In the genomic region with DNA sequence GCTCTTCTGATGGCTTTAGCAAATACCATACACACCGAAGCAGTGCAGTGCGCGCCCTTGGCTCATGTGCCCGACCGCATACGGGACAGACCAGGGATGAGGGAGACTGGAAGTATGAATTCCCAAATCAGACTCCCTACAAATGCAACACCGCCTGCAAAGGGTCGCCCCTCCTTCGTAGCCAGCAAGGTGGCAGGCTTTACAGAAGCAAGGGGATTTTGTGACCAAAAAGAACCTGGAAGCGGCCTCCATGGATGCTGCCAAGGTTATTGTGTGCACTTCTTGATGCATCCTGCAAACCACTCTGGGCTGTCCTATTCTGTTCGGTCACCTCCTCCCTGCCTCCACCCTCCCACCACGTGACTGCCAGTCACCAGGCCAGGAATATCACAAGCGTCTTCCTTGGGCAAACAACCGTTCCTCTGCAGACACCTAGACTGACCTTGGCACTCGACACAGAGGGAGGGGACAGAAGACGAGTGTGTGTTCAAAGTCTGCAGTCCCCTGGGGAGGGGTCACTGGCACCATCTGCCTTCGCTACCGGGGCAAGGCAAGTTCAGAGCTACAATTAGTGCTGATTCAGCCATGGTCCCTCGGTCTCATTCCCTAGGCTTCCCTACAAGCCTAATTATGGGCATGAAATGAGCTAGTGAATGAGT, we compare ENCODE assay signal across 14 cellular contexts.
DNase-seq lines count a peak whose midpoint lies in the region; ATAC-seq and TF ChIP-seq lines count a peak whose summit lies in the region.
"Had no signal": no experiment of that assay in that cellular context is flagged by ENCODE, and none has a peak within 500 bp of the region (broad histone marks: within the 10 kb centered on the region; RNA-seq: fewer than 3 reads in every experiment).

No MANE protein-coding gene starts in this region.

- intact Hi-C loops in left colon (cut with DNase I, micrococcal nuclease), result no loop called here

- H3K4me1 Mint-ChIP-seq in nephron progenitor cell, result peaks cover 12% of the 10 kb centered on the region

- WGBS in SK-N-SH (ENCODE audit: low lambda C conversion rate), result 75% methylated on average over 19 of the region's 19 CpGs

- ATAC-seq in left colon, result peak; percentile 86
- ATAC-seq: lower lobe of right lung had no signal

- H3K79me2 ChIP-seq in SK-N-SH (ENCODE audit: insufficient read depth), result no peaks in the 10 kb centered on the region

- H3K9me3 Mint-ChIP-seq in nephron progenitor cell, result peaks cover 28% of the 10 kb centered on the region

- CTCF ChIA-PET in SK-N-SH (lab: Yijun Ruan, JAX), result interaction anchor here (0.6 kb wide), 1 partner anchor 1492 kb away, joined by 4 read pairs; no protein-coding TSS in a partner anchor

- DNase-seq in COLO668 (lab: John Stamatoyannopoulos, UW; ENCODE audit: unreplicated experiment), result peak; percentile 53
- peak; percentile 87 for DNase-seq in LoVo (ENCODE audit: low spot score)
- DNase-seq in SHP77 treated with DMSO at 0.1 percent for 48 hours (lab: John Stamatoyannopoulos, UW), result peak; percentile 93
- DNase-seq in left colon, result peak; percentile 86 to 95
- no peak for DNase-seq in MV-4-11 (lab: John Stamatoyannopoulos, UW)
- no peak for DNase-seq in SK-N-SH
- no peak for DNase-seq in nephron progenitor cell
- DNase-seq in NK-92 (lab: John Stamatoyannopoulos, UW; ENCODE audit: unreplicated experiment), result no peak
- DNase-seq: activated T-cell treated with anti-CD3 and anti-CD28 coated beads, Interleukin-2, amount 50 U/mL, for 48 hours; effector CD8-positive, alpha-beta T cell; lower lobe of right lung; nucleus accumbens; stimulated activated CD8-positive, alpha-beta memory T cell treated with anti-CD3 and anti-CD28 coated beads, Interleukin-4, amount 100 ng/mL, for 48 hours had no signal

- H2AFZ ChIP-seq in SK-N-SH (ENCODE audit: low read depth), result no peak overlapping the region

- no peaks in the 10 kb centered on the region for H3K9me3 ChIP-seq in SK-N-SH
- H3K9me3 ChIP-seq: BLaER1 had no signal

- TF ChIP-seq CTCF in SK-N-SH (IDR thresholded peaks at IDR 0.05), result no peak
- no peak for TF ChIP-seq CTCF in nephron progenitor cell (IDR thresholded peaks at IDR 0.05)

- no peaks in the 10 kb centered on the region for H3F3A ChIP-seq in SK-N-SH (replicated peaks; ENCODE audit: insufficient read depth)

- no peaks in the 10 kb centered on the region for H3K36me3 ChIP-seq in SK-N-SH (replicated peaks in 1 of 2; ENCODE audit: control insufficient read depth in 1 of 2, insufficient read depth in 2 of 2, low read length in 1 of 2)
- H3K36me3 ChIP-seq: BLaER1, lower lobe of right lung had no signal

- H3K27me3 ChIP-seq in SK-N-SH (ENCODE audit: insufficient read depth), result no peaks in the 10 kb centered on the region
- H3K27me3 ChIP-seq: BLaER1 had no signal

- H3K9me2 ChIP-seq in SK-N-SH, result no peaks in the 10 kb centered on the region

- no peak overlapping the region for H3K27ac Mint-ChIP-seq in nephron progenitor cell

- H4K20me1 ChIP-seq in SK-N-SH (ENCODE audit: insufficient read depth), result no peaks in the 10 kb centered on the region
- H4K20me1 ChIP-seq: BLaER1 had no signal

- peaks cover 10% of the 10 kb centered on the region for H3K36me3 Mint-ChIP-seq in nephron progenitor cell (ENCODE audit: low read depth)

- POLR2A ChIA-PET in SK-N-SH (lab: Yijun Ruan, JAX), result no interaction called here

- H3K27me3 Mint-ChIP-seq in nephron progenitor cell (ENCODE audit: low read depth, poor library complexity), result peaks cover 11% of the 10 kb centered on the region

- no peak overlapping the region for H3K4me3 Mint-ChIP-seq in nephron progenitor cell

- TF ChIP-seq RAD21 in SK-N-SH (IDR thresholded peaks at IDR 0.05; ENCODE audit: low read length), result no peak

- TF ChIP-seq EP300 in SK-N-SH (IDR thresholded peaks at IDR 0.05; ENCODE audit: borderline replicate concordance in 1 of 2, low read depth in 1 of 2, low read length in 1 of 2), result no peak

- H3K4me3 ChIP-seq in SK-N-SH (ENCODE audit: low read depth in 2 of 2, low read length in 1 of 2), result no peak overlapping the region
- H3K4me3 ChIP-seq: BLaER1, lower lobe of right lung had no signal

- no peak overlapping the region for H3K9ac ChIP-seq in SK-N-SH
- H3K9ac ChIP-seq: BLaER1 had no signal

- no peak overlapping the region for H3K27ac ChIP-seq in SK-N-SH (ENCODE audit: low read depth in 2 of 2, low read length in 1 of 2)
- H3K27ac ChIP-seq: BLaER1, lower lobe of right lung had no signal

- peaks cover 0 to 5% of the 10 kb centered on the region in 2 experiments; a peak in 1 of 4 replicates for H3K4me1 ChIP-seq in SK-N-SH (ENCODE audit: control insufficient read depth in 1 of 2, insufficient read depth in 2 of 2, low read depth in 1 of 2, low read length in 1 of 2)
- H3K4me1 ChIP-seq: BLaER1, lower lobe of right lung had no signal

- H3K4me2 ChIP-seq in SK-N-SH, result no peak overlapping the region
- H3K4me2 ChIP-seq: BLaER1 had no signal

TF ChIP-seq in SK-N-SH, 30 proteins besides CTCF, POLR2A, EP300 and RAD21:
- TF ChIP-seq NRF1 (IDR thresholded peaks at IDR 0.05; ENCODE audit: low read depth, low read length), result no peak
- no peak for TF ChIP-seq YY1 (IDR thresholded peaks at IDR 0.05; ENCODE audit: low read depth)
- no peak for TF ChIP-seq TAF1 (IDR thresholded peaks at IDR 0.05; ENCODE audit: borderline replicate concordance, low read depth, low read length)
- TF ChIP-seq GATA2 (CRISPR knock-in tag; IDR thresholded peaks at IDR 0.05), result no peak
- no peak for TF ChIP-seq SMC3 (IDR thresholded peaks at IDR 0.05; ENCODE audit: low read depth, low read length)
- TF ChIP-seq, protein P1, sequence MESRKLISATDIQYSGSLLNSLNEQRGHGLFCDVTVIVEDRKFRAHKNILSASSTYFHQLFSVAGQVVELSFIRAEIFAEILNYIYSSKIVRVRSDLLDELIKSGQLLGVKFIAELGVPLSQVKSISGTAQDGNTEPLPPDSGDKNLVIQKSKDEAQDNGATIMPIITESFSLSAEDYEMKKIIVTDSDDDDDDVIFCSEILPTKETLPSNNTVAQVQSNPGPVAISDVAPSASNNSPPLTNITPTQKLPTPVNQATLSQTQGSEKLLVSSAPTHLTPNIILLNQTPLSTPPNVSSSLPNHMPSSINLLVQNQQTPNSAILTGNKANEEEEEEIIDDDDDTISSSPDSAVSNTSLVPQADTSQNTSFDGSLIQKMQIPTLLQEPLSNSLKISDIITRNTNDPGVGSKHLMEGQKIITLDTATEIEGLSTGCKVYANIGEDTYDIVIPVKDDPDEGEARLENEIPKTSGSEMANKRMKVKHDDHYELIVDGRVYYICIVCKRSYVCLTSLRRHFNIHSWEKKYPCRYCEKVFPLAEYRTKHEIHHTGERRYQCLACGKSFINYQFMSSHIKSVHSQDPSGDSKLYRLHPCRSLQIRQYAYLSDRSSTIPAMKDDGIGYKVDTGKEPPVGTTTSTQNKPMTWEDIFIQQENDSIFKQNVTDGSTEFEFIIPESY (IDR thresholded peaks at IDR 0.05; ENCODE audit: borderline replicate concordance, low read depth), result no peak
- TF ChIP-seq SIN3A (IDR thresholded peaks at IDR 0.05; ENCODE audit: borderline replicate concordance, low read depth, low read length), result no peak
- no peak for TF ChIP-seq TEAD4 (IDR thresholded peaks at IDR 0.05; ENCODE audit: borderline replicate concordance, insufficient read depth)
- TF ChIP-seq, protein P2, sequence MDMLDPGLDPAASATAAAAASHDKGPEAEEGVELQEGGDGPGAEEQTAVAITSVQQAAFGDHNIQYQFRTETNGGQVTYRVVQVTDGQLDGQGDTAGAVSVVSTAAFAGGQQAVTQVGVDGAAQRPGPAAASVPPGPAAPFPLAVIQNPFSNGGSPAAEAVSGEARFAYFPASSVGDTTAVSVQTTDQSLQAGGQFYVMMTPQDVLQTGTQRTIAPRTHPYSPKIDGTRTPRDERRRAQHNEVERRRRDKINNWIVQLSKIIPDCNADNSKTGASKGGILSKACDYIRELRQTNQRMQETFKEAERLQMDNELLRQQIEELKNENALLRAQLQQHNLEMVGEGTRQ (IDR thresholded peaks at IDR 0.05; ENCODE audit: borderline replicate concordance, low read depth, low read length), result no peak
- TF ChIP-seq, protein P3, sequence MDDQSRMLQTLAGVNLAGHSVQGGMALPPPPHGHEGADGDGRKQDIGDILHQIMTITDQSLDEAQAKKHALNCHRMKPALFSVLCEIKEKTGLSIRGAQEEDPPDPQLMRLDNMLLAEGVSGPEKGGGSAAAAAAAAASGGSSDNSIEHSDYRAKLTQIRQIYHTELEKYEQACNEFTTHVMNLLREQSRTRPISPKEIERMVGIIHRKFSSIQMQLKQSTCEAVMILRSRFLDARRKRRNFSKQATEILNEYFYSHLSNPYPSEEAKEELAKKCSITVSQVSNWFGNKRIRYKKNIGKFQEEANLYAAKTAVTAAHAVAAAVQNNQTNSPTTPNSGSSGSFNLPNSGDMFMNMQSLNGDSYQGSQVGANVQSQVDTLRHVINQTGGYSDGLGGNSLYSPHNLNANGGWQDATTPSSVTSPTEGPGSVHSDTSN (IDR thresholded peaks at IDR 0.05), result no peak
- no peak for TF ChIP-seq FOSL2 (IDR thresholded peaks at IDR 0.05; ENCODE audit: borderline replicate concordance, low read depth)
- no peak for TF ChIP-seq EZH2phosphoT487 (IDR thresholded peaks at IDR 0.05; ENCODE audit: borderline replicate concordance, low read depth)
TF ChIP-seq in SK-N-SH: peak in this region for 0.

Comparison
In these comparisons a context has a peak if more than half of its experiments do, and no peak if none do; other contexts are left out.
1. DNase-seq: peak in COLO668 (single experiment), LoVo (single experiment), SHP77 treated with DMSO at 0.1 percent for 48 hours (single experiment) and left colon (2 of 2); none in MV-4-11 (single experiment), SK-N-SH (single experiment), nephron progenitor cell (single experiment) and NK-92 (single experiment).